Comparison of ENCODE assay signal across 8 cellular contexts in the genomic region with DNA sequence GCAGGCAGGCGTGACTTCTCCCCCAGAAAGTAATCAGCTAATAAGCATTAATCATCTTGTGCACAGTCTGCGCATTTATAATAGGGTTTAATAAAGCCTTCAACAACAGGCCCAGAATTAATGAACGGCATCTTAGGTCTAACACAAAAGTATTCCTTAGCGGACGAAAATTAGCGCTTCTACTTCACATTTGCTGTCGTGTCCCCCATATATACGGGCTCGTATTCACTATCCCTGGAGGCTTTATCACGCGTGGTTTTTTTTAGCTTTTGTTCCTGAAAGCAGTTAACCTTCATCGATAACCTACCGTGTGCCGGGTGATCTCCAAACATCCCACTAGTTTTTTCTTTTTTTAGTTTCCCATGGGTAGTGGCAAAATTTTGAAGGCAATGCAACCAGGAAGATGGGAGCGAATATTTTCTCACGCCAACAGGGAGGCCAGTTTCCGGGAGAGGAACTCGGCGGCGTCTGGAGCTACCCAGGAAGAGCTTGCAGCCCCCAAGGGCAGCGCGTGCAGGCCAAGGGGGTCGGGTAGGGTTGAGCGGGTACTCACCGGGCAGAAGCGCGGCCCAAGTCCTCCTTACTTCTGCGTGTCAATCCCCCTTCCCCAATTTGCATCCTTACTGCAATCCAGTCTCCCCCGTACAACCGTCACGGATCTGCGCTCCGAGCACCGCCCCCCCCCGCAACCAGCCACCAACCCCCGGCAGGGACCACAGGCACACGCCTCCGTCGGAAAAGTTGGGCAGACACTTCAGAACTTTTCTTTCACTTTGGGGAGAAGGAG. TPM values are rescaled to one million over a fixed set of nuclear protein-coding genes. Genes with fewer than 3 reads are reported as not detected.
A peak's percentile ranks its signal among the peaks of the same experiment; 100 is the strongest.
DNase-seq lines count a peak whose midpoint lies in the region; ATAC-seq and TF ChIP-seq lines count a peak whose summit lies in the region.

No MANE protein-coding gene starts in this region.

- H3K9ac ChIP-seq in ES-I3 (ENCODE audit: low read depth, low read length) (peak overlapping the region; percentile 62; the same call in 1 of the 2 replicates), OCI-LY3 (ENCODE audit: low read length) (no peak overlapping the region), fibroblast of lung (ENCODE audit: insufficient read depth, low read length) (peak overlapping the region; percentile 66), parathyroid adenoma (no peak overlapping the region)

- H3K4me1 ChIP-seq in ES-I3 (ENCODE audit: insufficient read depth, low read length): no peaks in the 10 kb centered on the region; the same call in 1 of the 2 replicates
- H3K4me1 ChIP-seq in OCI-LY3 (ENCODE audit: low read length): 0 out of 2 replicates have a peak, but pooled peaks cover 5% of the 10 kb centered on the region
- H3K4me1 ChIP-seq in fibroblast of lung (ENCODE audit: control insufficient read depth, extremely low read depth, insufficient read depth, low read length): peaks cover 17% of the 10 kb centered on the region
- H3K4me1 ChIP-seq in parathyroid adenoma: no peaks in the 10 kb centered on the region

- H2AFZ ChIP-seq in OCI-LY3 (ENCODE audit: low read depth, low read length) (no peak overlapping the region), fibroblast of lung (ENCODE audit: low read length) (no peak overlapping the region), parathyroid adenoma (peak overlapping the region; percentile 95)

- H3K27ac ChIP-seq in OCI-LY3 (ENCODE audit: low read length) (no peak overlapping the region), fibroblast of lung (ENCODE audit: insufficient read depth, low read length) (peak overlapping the region; percentile 84), parathyroid adenoma (no peak overlapping the region)

- TF ChIP-seq CTCF in OCI-LY3 (IDR thresholded peaks at IDR 0.05; ENCODE audit: low read depth, low read length) (no peak), fibroblast of lung (conservative IDR thresholded peaks at IDR 0.05 in 1 of 2, IDR thresholded peaks at IDR 0.05 in 1 of 2; ENCODE audit: low read depth in 1 of 2, low read length in 2 of 2) (no peak), parathyroid adenoma (IDR thresholded peaks at IDR 0.05) (no peak)

- peaks cover 28% of the 10 kb centered on the region for H3K27me3 ChIP-seq in OCI-LY3 (ENCODE audit: low read depth, low read length)
- H3K27me3 ChIP-seq in fibroblast of lung (ENCODE audit: control insufficient read depth, insufficient read depth, low read length): no peaks in the 10 kb centered on the region
- H3K27me3 ChIP-seq in parathyroid adenoma (ENCODE audit: control insufficient read depth, insufficient read depth, low read length): no peaks in the 10 kb centered on the region

- H3K36me3 ChIP-seq in ES-I3 (ENCODE audit: insufficient read depth, low read length) (no peaks in the 10 kb centered on the region), OCI-LY3 (replicated peaks; ENCODE audit: low read depth, low read length) (no peaks in the 10 kb centered on the region), fibroblast of lung (ENCODE audit: control insufficient read depth, insufficient read depth, low read length) (peaks cover 4% of the 10 kb centered on the region), parathyroid adenoma (ENCODE audit: control insufficient read depth, insufficient read depth, low read length) (no peaks in the 10 kb centered on the region)

- H4K20me1 ChIP-seq in OCI-LY3 (ENCODE audit: insufficient read depth, low read length) (no peaks in the 10 kb centered on the region), fibroblast of lung (ENCODE audit: control insufficient read depth, extremely low read depth, insufficient read depth, low read length) (peaks cover 3% of the 10 kb centered on the region)

- no peaks in the 10 kb centered on the region for H3K9me3 ChIP-seq in ES-I3 (ENCODE audit: control insufficient read depth, insufficient read depth, low read length)
- H3K9me3 ChIP-seq in OCI-LY3 (ENCODE audit: insufficient read depth, low read length): no peaks in the 10 kb centered on the region
- H3K9me3 ChIP-seq in fibroblast of lung (ENCODE audit: control insufficient read depth, insufficient read depth, low read depth, low read length): no peaks in the 10 kb centered on the region
- no peaks in the 10 kb centered on the region for H3K9me3 ChIP-seq in parathyroid adenoma (ENCODE audit: control insufficient read depth, low read length)

- peak overlapping the region; percentile 48 for H3K4me2 ChIP-seq in OCI-LY3 (ENCODE audit: low read length)
- peak overlapping the region; percentile 89 for H3K4me2 ChIP-seq in fibroblast of lung (ENCODE audit: extremely low read depth, insufficient read depth, low read length)
- H3K4me2 ChIP-seq in parathyroid adenoma (ENCODE audit: low read length): peak overlapping the region; percentile 84

- no peaks in the 10 kb centered on the region for H3K79me2 ChIP-seq in OCI-LY3 (ENCODE audit: low read length)
- peaks cover 85% of the 10 kb centered on the region for H3K79me2 ChIP-seq in fibroblast of lung (ENCODE audit: control insufficient read depth, insufficient read depth, low read length)
- peaks cover 27% of the 10 kb centered on the region for H3K79me2 ChIP-seq in parathyroid adenoma

- ATAC-seq in GM21723 (IDR thresholded peaks at IDR 0.05; ENCODE audit: unreplicated experiment): no peak

- H3K4me3 ChIP-seq in OCI-LY3 (ENCODE audit: low read length) (peak overlapping the region; percentile 58), fibroblast of lung (replicated peaks in 1 of 4; ENCODE audit: control extremely low read depth in 1 of 4, insufficient read depth in 1 of 4, low read depth in 3 of 4, low read length in 4 of 4) (peak overlapping the region; percentile 74 to 99 (median 87)), parathyroid adenoma (ENCODE audit: low read depth, low read length) (peak overlapping the region; percentile 70)

- DNase-seq in fibroblast of lung (ENCODE audit: low read depth in 2 of 2) (peak in 1 of 2 donors; percentile 49), NOMO-1 (lab: John Stamatoyannopoulos, UW; ENCODE audit: unreplicated experiment in 2 of 2) (no peak), NCI-H226 (no peak), NCI-H345 (lab: John Stamatoyannopoulos, UW) (no peak)

RNA-seq across cellular contexts. Expression of gene ATP8B1, which starts 1.5 kb away (rescaled TPM):
- 53.4 and 109 TPM in 2 replicates for total RNA-seq in fibroblast of lung
- polyA plus RNA-seq in fibroblast of lung: 125 and 153 TPM in 2 replicates
- 58.7 and 73.2 TPM in 2 replicates for polyA plus RNA-seq in fibroblast of lung (2012)
- polyA minus RNA-seq in fibroblast of lung (ENCODE audit: low replicate concordance): 71.4 and 106 TPM in 2 replicates

Comparison
In these comparisons a context has a peak if more than half of its experiments do, and no peak if none do; other contexts are left out.
1. H3K9ac ChIP-seq: peak in ES-I3 (single experiment) and fibroblast of lung (single experiment); none in OCI-LY3 (single experiment) and parathyroid adenoma (single experiment).
2. Peak in every context shown above with its lines, with median percentiles within 50 percentile points of each other: H3K4me2 ChIP-seq and H3K4me3 ChIP-seq.